1 cellular context compared by ENCODE assay signal in the genomic region with DNA sequence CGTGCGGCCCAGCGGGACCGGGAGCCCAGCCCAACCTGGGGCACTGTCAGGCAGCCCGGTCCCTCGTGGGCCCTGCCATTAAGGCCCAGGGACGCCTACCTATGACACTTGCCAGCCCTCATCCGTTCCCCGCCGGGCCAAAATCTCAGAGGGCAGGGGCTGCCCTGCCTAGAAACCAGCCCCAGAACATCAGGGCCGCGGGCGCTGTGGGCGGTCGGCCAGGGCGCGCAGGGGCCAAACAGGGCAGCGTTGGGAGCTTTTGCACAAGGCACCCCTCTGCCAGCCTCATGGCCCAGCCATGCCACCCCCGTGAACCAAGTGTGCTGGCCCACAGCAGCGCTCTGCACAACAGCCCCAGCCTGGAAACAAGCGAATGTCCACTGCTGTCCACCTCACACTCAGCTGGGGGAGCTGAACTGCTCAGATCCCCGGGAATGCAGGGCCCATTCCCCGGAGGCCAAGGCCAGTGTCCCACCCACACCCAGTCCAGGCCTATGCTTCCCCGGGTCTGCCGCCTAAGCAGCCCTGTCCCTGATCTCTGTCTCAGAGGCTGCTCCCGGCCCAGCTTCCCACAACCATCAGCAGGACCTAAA.
TF ChIP-seq lines count a peak whose summit lies in the region.

No MANE protein-coding gene starts in this region.

TF ChIP-seq in GM12878, 131 proteins besides CTCF, POLR2A, EP300 and RAD21:
- no peak for TF ChIP-seq CHD4 (IDR thresholded peaks at IDR 0.05)
- TF ChIP-seq, protein P1, sequence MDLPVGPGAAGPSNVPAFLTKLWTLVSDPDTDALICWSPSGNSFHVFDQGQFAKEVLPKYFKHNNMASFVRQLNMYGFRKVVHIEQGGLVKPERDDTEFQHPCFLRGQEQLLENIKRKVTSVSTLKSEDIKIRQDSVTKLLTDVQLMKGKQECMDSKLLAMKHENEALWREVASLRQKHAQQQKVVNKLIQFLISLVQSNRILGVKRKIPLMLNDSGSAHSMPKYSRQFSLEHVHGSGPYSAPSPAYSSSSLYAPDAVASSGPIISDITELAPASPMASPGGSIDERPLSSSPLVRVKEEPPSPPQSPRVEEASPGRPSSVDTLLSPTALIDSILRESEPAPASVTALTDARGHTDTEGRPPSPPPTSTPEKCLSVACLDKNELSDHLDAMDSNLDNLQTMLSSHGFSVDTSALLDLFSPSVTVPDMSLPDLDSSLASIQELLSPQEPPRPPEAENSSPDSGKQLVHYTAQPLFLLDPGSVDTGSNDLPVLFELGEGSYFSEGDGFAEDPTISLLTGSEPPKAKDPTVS (IDR thresholded peaks at IDR 0.05; ENCODE audit: low read depth, low read length): no peak
- no peak for TF ChIP-seq FOS (IDR thresholded peaks at IDR 0.05; ENCODE audit: borderline replicate concordance, extremely low read depth, insufficient read length)
- no peak for TF ChIP-seq POLR2AphosphoS5 (IDR thresholded peaks at IDR 0.05; ENCODE audit: low read length)
- TF ChIP-seq SMAD5 (IDR thresholded peaks at IDR 0.05; ENCODE audit: low read depth): no peak
- no peak for TF ChIP-seq HDAC2 (IDR thresholded peaks at IDR 0.05)
- no peak for TF ChIP-seq SIX5 (IDR thresholded peaks at IDR 0.05; ENCODE audit: low read depth, low read length, severe bottlenecking)
- no peak for TF ChIP-seq TCF3 (IDR thresholded peaks at IDR 0.05; ENCODE audit: borderline replicate concordance, insufficient read depth, low read depth, low read length)
- no peak for TF ChIP-seq SUZ12 (IDR thresholded peaks at IDR 0.05; ENCODE audit: unreplicated experiment)
